31 cellular contexts compared by ENCODE assay signal in genomic region chrX:64398088-64398487, GRCh38.
"Had no signal": no experiment of that assay in that cellular context is flagged by ENCODE, and none has a peak within 500 bp of the region (broad histone marks: within the 10 kb centered on the region; RNA-seq: fewer than 3 reads in every experiment).

No MANE protein-coding gene starts in this region.

- H3K9me3 ChIP-seq: ovary, psoas muscle, spleen, suprapubic skin, testis, tibial artery, transverse colon, upper lobe of right lung, uterus had no signal

- H3K27ac ChIP-seq: neural progenitor cell, ovary, parathyroid adenoma, psoas muscle, skin epidermis, spleen, suprapubic skin, testis, tibial artery, transverse colon, upper lobe of right lung, uterus had no signal

- H2AFZ ChIP-seq: neural progenitor cell, parathyroid adenoma had no signal

- H3K4me2 ChIP-seq: neural progenitor cell, smooth muscle cell had no signal

- H3K4me3 ChIP-seq: neural progenitor cell, ovary, psoas muscle, skin epidermis, smooth muscle cell, spleen, suprapubic skin, testis, tibial artery, transverse colon, upper lobe of right lung, uterus had no signal

- H3K9ac ChIP-seq: neural progenitor cell, parathyroid adenoma had no signal

- H3K27me3 ChIP-seq: ovary, suprapubic skin, testis, tibial artery, transverse colon, upper lobe of right lung, uterus had no signal

- DNase-seq: naive thymus-derived CD8-positive, alpha-beta T cell; occipital lobe; ovary; posterior cingulate gyrus; psoas muscle; right cardiac atrium; spleen; stimulated activated CD4-positive, alpha-beta T cell treated with anti-CD3 and anti-CD28 coated beads, Interleukin-12 subunit alpha, Interleukin-12 subunit beta, amount 100 ng/mL, for 4 hours; stimulated activated CD4-positive, alpha-beta T cell treated with anti-CD3 and anti-CD28 coated beads, Interleukin-1b, Interleukin-23, amount 100 ng/mL, for 48 hours; stimulated activated CD4-positive, alpha-beta T cell treated with anti-CD3 and anti-CD28 coated beads, Interleukin-4, amount 100 ng/mL, for 1 hour; stimulated activated CD4-positive, alpha-beta T cell treated with anti-CD3 and anti-CD28 coated beads, Interleukin-4, amount 100 ng/mL, for 4 hours; stimulated activated CD8-positive, alpha-beta memory T cell treated with anti-CD3 and anti-CD28 coated beads, Interleukin-4, amount 100 ng/mL, for 48 hours; stimulated activated naive CD4-positive, alpha-beta T cell; stimulated activated naive CD8-positive, alpha-beta T cell treated with anti-CD3 and anti-CD28 coated beads, Interleukin-15, amount 100 ng/mL, for 72 hours; stimulated activated naive CD8-positive, alpha-beta T cell treated with anti-CD3 and anti-CD28 coated beads, Interleukin-15, Interleukin-2, amounts not matched to agents 100 U/mL and 50 U/mL, for 24 hours; substantia nigra; testis; tibial artery; transverse colon; upper lobe of right lung; uterus had no signal

- H3K36me3 Mint-ChIP-seq: naive thymus-derived CD8-positive, alpha-beta T cell; neural progenitor cell; stimulated activated memory B cell treated with anti-CD40 and anti-IgM and Interleukin-4, amounts not matched to agents 10 μg/mL and 1 μg/mL and 100 μg/mL, for 72 hours; type B pancreatic cell had no signal

- H3K4me1 ChIP-seq: neural progenitor cell, parathyroid adenoma, psoas muscle, testis, upper lobe of right lung, uterus had no signal

- H3K27me3 Mint-ChIP-seq: progenitor cell of endocrine pancreas; stimulated activated memory B cell treated with anti-CD40 and anti-IgM and Interleukin-4, amounts not matched to agents 10 μg/mL and 1 μg/mL and 100 μg/mL, for 72 hours; stimulated activated naive CD8-positive, alpha-beta T cell treated with anti-CD3 and anti-CD28 coated beads, Interleukin-15, amount 100 ng/mL, for 72 hours; type B pancreatic cell had no signal

- ATAC-seq: naive thymus-derived CD8-positive, alpha-beta T cell; natural killer cell treated with Interleukin-12 subunit alpha and Interleukin-12 subunit beta and Interleukin-15 and Interleukin-18, amount 100 ng/mL, for 72 hours; psoas muscle; right cardiac atrium; sciatic nerve; stimulated activated memory B cell treated with anti-CD40 and anti-IgM and Interleukin-4, amounts not matched to agents 10 μg/mL and 1 μg/mL and 100 μg/mL, for 72 hours; stimulated activated naive CD8-positive, alpha-beta T cell treated with anti-CD3 and anti-CD28 coated beads, Interleukin-15, amount 100 ng/mL, for 72 hours; stimulated activated naive CD8-positive, alpha-beta T cell treated with anti-CD3 and anti-CD28 coated beads, Interleukin-15, Interleukin-2, amounts not matched to agents 100 U/mL and 50 U/mL, for 24 hours; upper lobe of right lung had no signal

- H3K27ac Mint-ChIP-seq: natural killer cell treated with Interleukin-12 subunit alpha and Interleukin-12 subunit beta and Interleukin-15 and Interleukin-18, amount 100 ng/mL, for 72 hours; neural progenitor cell; progenitor cell of endocrine pancreas; stimulated activated memory B cell treated with anti-CD40 and anti-IgM and Interleukin-4, amounts not matched to agents 10 μg/mL and 1 μg/mL and 100 μg/mL, for 72 hours; stimulated activated naive CD8-positive, alpha-beta T cell treated with anti-CD3 and anti-CD28 coated beads, Interleukin-15, amount 100 ng/mL, for 72 hours; type B pancreatic cell had no signal

- H3K9me3 Mint-ChIP-seq: natural killer cell treated with Interleukin-12 subunit alpha and Interleukin-12 subunit beta and Interleukin-15 and Interleukin-18, amount 100 ng/mL, for 72 hours; stimulated activated memory B cell treated with anti-CD40 and anti-IgM and Interleukin-4, amounts not matched to agents 10 μg/mL and 1 μg/mL and 100 μg/mL, for 72 hours; type B pancreatic cell had no signal

- H3K36me3 ChIP-seq: neural progenitor cell, ovary, spleen, suprapubic skin, tibial artery, transverse colon, upper lobe of right lung, uterus had no signal

- H3K4me3 Mint-ChIP-seq: naive thymus-derived CD8-positive, alpha-beta T cell; natural killer cell treated with Interleukin-12 subunit alpha and Interleukin-12 subunit beta and Interleukin-15 and Interleukin-18, amount 100 ng/mL, for 72 hours; neural progenitor cell; stimulated activated memory B cell treated with anti-CD40 and anti-IgM and Interleukin-4, amounts not matched to agents 10 μg/mL and 1 μg/mL and 100 μg/mL, for 72 hours; stimulated activated naive CD8-positive, alpha-beta T cell treated with anti-CD3 and anti-CD28 coated beads, Interleukin-15, amount 100 ng/mL, for 72 hours; type B pancreatic cell had no signal

- H3K79me2 ChIP-seq: parathyroid adenoma had no signal
